ENCODE assay signal across 8 cellular contexts in the genomic region with DNA sequence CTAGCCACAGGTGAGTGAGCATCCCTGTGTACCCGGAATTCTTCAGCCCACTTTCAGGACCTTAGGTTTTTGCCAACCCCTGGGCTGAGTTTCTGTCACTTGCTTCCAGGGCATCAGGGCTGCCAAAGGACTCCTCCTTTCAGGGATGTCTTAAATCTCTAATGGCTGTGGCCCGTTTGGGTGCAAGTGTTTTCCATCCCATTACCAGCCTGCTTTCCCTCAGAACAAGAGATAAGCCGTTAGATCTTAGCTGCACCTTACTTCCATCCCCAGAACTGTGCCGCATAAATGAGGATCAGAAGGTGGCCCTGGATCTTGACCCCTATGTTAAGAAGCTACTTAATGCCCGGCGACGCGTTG. TPM values are rescaled to one million over a fixed set of nuclear protein-coding genes. Genes with fewer than 3 reads are reported as not detected.
DNase-seq lines count a peak whose midpoint lies in the region; ATAC-seq and TF ChIP-seq lines count a peak whose summit lies in the region.

No MANE protein-coding gene starts in this region.

- CTCF ChIA-PET in WTC11 (lab: Charles Lee), result interaction anchor here (0.7 to 1.4 kb wide), 4 partner anchors 32 to 311 kb away, joined by 3 to 6 read pairs (median 5); a partner anchor contains a TSS
- CTCF ChIA-PET in HEK293T (lab: Yijun Ruan, JAX), result interaction anchor here (1.3 kb wide), 1 partner anchor 149 kb away, joined by 5 read pairs; no protein-coding TSS in a partner anchor

- no peak overlapping the region for H3K18ac ChIP-seq in H9 (ENCODE audit: insufficient read length, low read depth, low read length)

- H3K4me3 ChIP-seq in left ventricle myocardium inferior (peak overlapping the region; percentile 92), skin epidermis (peak overlapping the region; percentile 52 to 91 (median 70))

- peaks cover 5% of the 10 kb centered on the region for H3K79me1 ChIP-seq in H9 (ENCODE audit: insufficient read depth, low read depth, low read length, poor library complexity, severe bottlenecking)

- WGBS in H9 (ENCODE audit: extremely low coverage, insufficient read length, low lambda C conversion rate), result no CpG with 5 or more reads among the region's 8 CpGs

- no peaks in the 10 kb centered on the region for H3K27me3 Mint-ChIP-seq in H9 (ENCODE audit: low read depth)
- H3K27me3 Mint-ChIP-seq in WTC11 (ENCODE audit: low read depth), result peaks cover 1% of the 10 kb centered on the region; the same call in 1 of the 2 replicates

- H2BK20ac ChIP-seq in H9 (ENCODE audit: low read depth, low read length, poor library complexity, severe bottlenecking), result no peak overlapping the region

- H4K5ac ChIP-seq in H9 (ENCODE audit: insufficient read length, low read depth, low read length), result no peak overlapping the region

- H3K9me3 ChIP-seq in H9 (ENCODE audit: control insufficient read depth, low read depth, low read length), result no peaks in the 10 kb centered on the region
- no peaks in the 10 kb centered on the region for H3K9me3 ChIP-seq in left ventricle myocardium inferior (replicated peaks)

- H3K36me3 Mint-ChIP-seq in H9 (ENCODE audit: insufficient read depth in 1 of 3, low read depth in 3 of 3) (peaks cover 18 to 40% (median 26%) of the 10 kb centered on the region in 3 experiments), WTC11 (peaks cover 39% of the 10 kb centered on the region)

- H3T11ph ChIP-seq in H9 (ENCODE audit: low read length), result no peak overlapping the region

- H3K23me2 ChIP-seq in H9 (ENCODE audit: insufficient read length, low read depth, low read length, poor library complexity, severe bottlenecking), result peaks cover 5% of the 10 kb centered on the region

- POLR2A ChIA-PET in WTC11 (lab: Charles Lee) (interaction anchor here (0.6 to 2.4 kb wide), 3 partner anchors 10 to 25 kb away, joined by 3 to 11 read pairs (median 3); a partner anchor contains a TSS), HEK293T (lab: Yijun Ruan, JAX) (interaction anchor here (0.7 to 4.1 kb wide), 8 partner anchors 9 to 331 kb away, joined by 3 to 41 read pairs (median 4); a partner anchor contains a TSS)

- intact Hi-C loops in left ventricle myocardium inferior (cut with micrococcal nuclease), result no loop called here

- no peak overlapping the region for H3K56ac ChIP-seq in H9 (ENCODE audit: insufficient read length, low read depth, low read length)

- TF ChIP-seq CTCF in H9 (conservative IDR thresholded peaks at IDR 0.05) (no peak), WTC11 (IDR thresholded peaks at IDR 0.05) (no peak), left ventricle myocardium inferior (IDR thresholded peaks at IDR 0.05; ENCODE audit: borderline replicate concordance) (no peak)

- no peak overlapping the region for H3K4ac ChIP-seq in H9 (ENCODE audit: low read depth, low read length)

- peak overlapping the region; percentile 40; the same call in 1 of the 2 replicates for H3K14ac ChIP-seq in H9 (ENCODE audit: insufficient read depth, low read length)

- no peaks in the 10 kb centered on the region for H3K27me3 ChIP-seq in H9 (ENCODE audit: insufficient read depth, low read length)
- no peaks in the 10 kb centered on the region for H3K27me3 ChIP-seq in left ventricle myocardium inferior (ENCODE audit: low read depth)

- H4K20me1 ChIP-seq in H9 (ENCODE audit: control insufficient read depth, insufficient read depth, insufficient read length), result no peaks in the 10 kb centered on the region

- DNase-seq in H9 (no peak), WTC11 (ENCODE audit: low spot score) (no peak), left ventricle myocardium inferior (no peak), EL (no peak), DMS153 treated with DMSO at 0.1 percent for 48 hours (lab: John Stamatoyannopoulos, UW; ENCODE audit: unreplicated experiment) (no peak), HEK293T (ENCODE audit: extremely low spot score) (no peak), NCI-H1694 treated with DMSO at 0.1 percent for 48 hours (lab: John Stamatoyannopoulos, UW) (no peak)

- H2BK120ac ChIP-seq in H9 (ENCODE audit: low read depth, low read length, poor library complexity, severe bottlenecking), result no peak overlapping the region

- no peak overlapping the region for H4K91ac ChIP-seq in H9 (ENCODE audit: insufficient read length, low read depth, low read length)

- H3K27ac ChIP-seq in H9 (ENCODE audit: insufficient read length, low read depth, low read length) (no peak overlapping the region), left ventricle myocardium inferior (replicated peaks) (peak overlapping the region; percentile 98), skin epidermis (peak overlapping the region in 20 of 21 experiments; percentile 83 to 98 (median 92))

- H3K36me3 ChIP-seq in left ventricle myocardium inferior, result peaks cover 42% of the 10 kb centered on the region

- H2AK5ac ChIP-seq in H9 (ENCODE audit: insufficient read length, low read length), result no peak overlapping the region

- H4K8ac ChIP-seq in H9 (replicated peaks; ENCODE audit: insufficient read length, low read depth, low read length), result no peak overlapping the region

- peak overlapping the region; percentile 15 to 90 (median 44); a peak in 6 of 7 replicates for H3K27ac Mint-ChIP-seq in H9
- H3K27ac Mint-ChIP-seq in WTC11, result peak overlapping the region; percentile 88

- peak overlapping the region; percentile 94 for H3K4me2 ChIP-seq in H9 (ENCODE audit: insufficient read depth, insufficient read length, low read length)

- H3K9me3 Mint-ChIP-seq in H9, result no peaks in the 10 kb centered on the region; a peak in 1 of 5 replicates
- H3K9me3 Mint-ChIP-seq in WTC11, result no peaks in the 10 kb centered on the region

- H3K4me1 Mint-ChIP-seq in H9 (peaks cover 9% of the 10 kb centered on the region in 2 experiments), WTC11 (peaks cover 8% of the 10 kb centered on the region)

- H3K4me3 Mint-ChIP-seq in H9 (peak overlapping the region; percentile 94 to 95), WTC11 (peak overlapping the region; percentile 92)

- H2BK12ac ChIP-seq in H9 (ENCODE audit: insufficient read length, low read depth, low read length), result no peak overlapping the region

- H3K23ac ChIP-seq in H9 (ENCODE audit: insufficient read length, low read depth, low read length), result no peak overlapping the region

- no peak overlapping the region for H2BK15ac ChIP-seq in H9 (ENCODE audit: low read depth, low read length)

- no peak overlapping the region for H2BK5ac ChIP-seq in H9 (ENCODE audit: insufficient read length, low read length)

- no peak for ATAC-seq in WTC11

- H3K4me1 ChIP-seq in H9 (ENCODE audit: insufficient read depth, low read length) (0 out of 2 replicates have a peak, but pooled peaks cover 2% of the 10 kb centered on the region), left ventricle myocardium inferior (peaks cover 23% of the 10 kb centered on the region)

- no peak overlapping the region for H2AFZ ChIP-seq in H9 (ENCODE audit: low read length)

- no peaks in the 10 kb centered on the region; the same call in 1 of the 2 replicates for H3K79me2 ChIP-seq in H9 (ENCODE audit: insufficient read depth, low read length)

- peak overlapping the region; percentile 81 for H3K9ac ChIP-seq in H9 (ENCODE audit: extremely low read depth, insufficient read length, low read length)

TF ChIP-seq in WTC11, 78 proteins besides CTCF, POLR2A, EP300 and RAD21:
- no peak for TF ChIP-seq TEAD4 (CRISPR knock-in tag; IDR thresholded peaks at IDR 0.05)
- TF ChIP-seq ZNF138 (CRISPR knock-in tag; conservative IDR thresholded peaks at IDR 0.05), result no peak
- TF ChIP-seq NFE2L1 (CRISPR knock-in tag; IDR thresholded peaks at IDR 0.05), result no peak
- TF ChIP-seq, protein P1, sequence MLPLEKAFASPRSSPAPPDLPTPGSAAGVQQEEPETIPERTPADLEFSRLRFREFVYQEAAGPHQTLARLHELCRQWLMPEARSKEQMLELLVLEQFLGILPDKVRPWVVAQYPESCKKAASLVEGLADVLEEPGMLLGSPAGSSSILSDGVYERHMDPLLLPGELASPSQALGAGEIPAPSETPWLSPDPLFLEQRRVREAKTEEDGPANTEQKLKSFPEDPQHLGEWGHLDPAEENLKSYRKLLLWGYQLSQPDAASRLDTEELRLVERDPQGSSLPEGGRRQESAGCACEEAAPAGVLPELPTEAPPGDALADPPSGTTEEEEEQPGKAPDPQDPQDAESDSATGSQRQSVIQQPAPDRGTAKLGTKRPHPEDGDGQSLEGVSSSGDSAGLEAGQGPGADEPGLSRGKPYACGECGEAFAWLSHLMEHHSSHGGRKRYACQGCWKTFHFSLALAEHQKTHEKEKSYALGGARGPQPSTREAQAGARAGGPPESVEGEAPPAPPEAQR (CRISPR knock-in tag; IDR thresholded peaks at IDR 0.05), result no peak
- no peak for TF ChIP-seq ZNF396 (CRISPR knock-in tag; IDR thresholded peaks at IDR 0.05; ENCODE audit: borderline replicate concordance)
- no peak for TF ChIP-seq ZNF219 (CRISPR knock-in tag; IDR thresholded peaks at IDR 0.05; ENCODE audit: borderline replicate concordance)

TF ChIP-seq in HEK293T, 16 proteins besides CTCF, POLR2A, EP300 and RAD21:
- no peak for TF ChIP-seq FOXA1 (IDR thresholded peaks at IDR 0.05)
- TF ChIP-seq FOXM1 (IDR thresholded peaks at IDR 0.05; ENCODE audit: borderline replicate concordance), result no peak
- no peak for TF ChIP-seq LEF1 (IDR thresholded peaks at IDR 0.05; ENCODE audit: borderline replicate concordance)
- no peak for TF ChIP-seq BHLHE40 (IDR thresholded peaks at IDR 0.05; ENCODE audit: borderline replicate concordance)
- TF ChIP-seq NFRKB (IDR thresholded peaks at IDR 0.05), result no peak
- no peak for TF ChIP-seq ELF4 (IDR thresholded peaks at IDR 0.05)

RNA-seq across cellular contexts. Expression of a gene that starts 0.7 kb away (rescaled TPM):
- total RNA-seq in H9 (2021) (29.0 and 29.5 TPM in 2 replicates), WTC11 (2021) (23.4 to 29.9 TPM (median 26.7 TPM) in 3 replicates), left ventricle myocardium inferior (67.0 TPM)

RNA-seq across cellular contexts. Expression of a gene that starts 11.6 kb away (rescaled TPM):
- 357 and 362 TPM in 2 replicates for total RNA-seq in H9 (2021)
- 311 to 337 TPM (median 313 TPM) in 3 replicates for total RNA-seq in WTC11 (2021)
- total RNA-seq in left ventricle myocardium inferior, result 61.6 TPM

RNA-seq across cellular contexts. Expression of a gene that starts 19.3 kb away (rescaled TPM):
- total RNA-seq in H9 (2021), result 8.6 and 8.9 TPM in 2 replicates
- total RNA-seq in WTC11 (2021), result 13.2 to 16.5 TPM (median 15.9 TPM) in 3 replicates
- total RNA-seq in left ventricle myocardium inferior, result 10.4 TPM

RNA-seq across cellular contexts. Expression of a gene that starts 25.3 kb away (rescaled TPM):
- total RNA-seq in H9 (2021) (126 and 129 TPM in 2 replicates), WTC11 (2021) (101 to 105 TPM (median 104 TPM) in 3 replicates), left ventricle myocardium inferior (75.5 TPM)

RNA-seq across cellular contexts. Expression of a gene that starts 30.9 kb away (rescaled TPM):
- total RNA-seq in H9 (2021) (1.1 TPM in 1 of 2 replicates, not detected in the other), WTC11 (2021) (1.3 to 2.0 TPM (median 1.7 TPM) in 3 replicates), left ventricle myocardium inferior (2,012 TPM)
